Comparison of ENCODE assay signal across 11 cellular contexts in genomic region chr7:158015403-158016116, GRCh38.
DNase-seq lines count a peak whose midpoint lies in the region; ATAC-seq and TF ChIP-seq lines count a peak whose summit lies in the region.
"Had no signal": no experiment of that assay in that cellular context is flagged by ENCODE, and none has a peak within 500 bp of the region (broad histone marks: within the 10 kb centered on the region; RNA-seq: fewer than 3 reads in every experiment).

No MANE protein-coding gene starts in this region.

- TF ChIP-seq CTCF in breast epithelium (IDR thresholded peaks at IDR 0.05) (no peak), mammary epithelial cell (conservative IDR thresholded peaks at IDR 0.05 in 1 of 2, IDR thresholded peaks at IDR 0.05 in 1 of 2; ENCODE audit: extremely low read depth in 1 of 2, insufficient read depth in 1 of 2, low read depth in 1 of 2, low read length in 2 of 2) (no peak), coronary artery (IDR thresholded peaks at IDR 0.05) (no peak), mucosa of descending colon (IDR thresholded peaks at IDR 0.05) (no peak), vagina (IDR thresholded peaks at IDR 0.05) (no peak)

- no TSS peak for BruUV-seq in mammary epithelial cell (replicated peaks; lab: Mats Ljungman, UMichigan)

- H2AFZ ChIP-seq in mammary epithelial cell (ENCODE audit: low read depth, low read length) = no peak overlapping the region

- no peak for DNase-seq in breast epithelium (ENCODE audit: low spot score in 2 of 2)
- DNase-seq in mammary epithelial cell = no peak
- DNase-seq in coronary artery (ENCODE audit: low spot score) = peak; percentile 29
- no peak for DNase-seq in mucosa of descending colon
- no peak for DNase-seq in vagina (ENCODE audit: extremely low spot score in 2 of 2)
- DNase-seq in T1000 (lab: John Stamatoyannopoulos, UW) = no peak
- DNase-seq in NCI-H1048 (lab: John Stamatoyannopoulos, UW) = no peak
- no peak for DNase-seq in stimulated activated naive CD4-positive, alpha-beta T cell treated with Interleukin-2 at 50 U/mL for 16 hours (lab: John Stamatoyannopoulos, UW)
- DNase-seq: activated CD4-positive, alpha-beta memory T cell treated with anti-CD3 and anti-CD28 coated beads for 36 hours; cortex of kidney; foreskin keratinocyte had no signal

- H3K27ac ChIP-seq in breast epithelium (no peak overlapping the region), mammary epithelial cell (ENCODE audit: insufficient read depth, low read depth, low read length) (no peak overlapping the region), coronary artery (no peak overlapping the region), vagina (no peak overlapping the region)
- H3K27ac ChIP-seq: foreskin keratinocyte had no signal

- no peaks in the 10 kb centered on the region for H3K4me1 ChIP-seq in breast epithelium
- no peaks in the 10 kb centered on the region for H3K4me1 ChIP-seq in mammary epithelial cell (ENCODE audit: insufficient read depth, low read length)
- peaks cover 6% of the 10 kb centered on the region for H3K4me1 ChIP-seq in mucosa of descending colon (ENCODE audit: low read depth)
- H3K4me1 ChIP-seq in vagina = peaks cover 22% of the 10 kb centered on the region
- H3K4me1 ChIP-seq: foreskin keratinocyte had no signal

- peaks cover 0 to 6% of the 10 kb centered on the region in 2 donors for H3K27me3 ChIP-seq in breast epithelium
- H3K27me3 ChIP-seq in mammary epithelial cell (ENCODE audit: insufficient read depth, low read length) = no peaks in the 10 kb centered on the region
- no peaks in the 10 kb centered on the region for H3K27me3 ChIP-seq in vagina
- H3K27me3 ChIP-seq: foreskin keratinocyte had no signal

- intact Hi-C loops in breast epithelium (cut with DNase I; ENCODE audit: low total_unique reads) (no loop called here), mammary epithelial cell (cut with micrococcal nuclease) (no loop called here), mucosa of descending colon (cut with DNase I, micrococcal nuclease) (no loop called here), vagina (cut with DNase I) (no loop called here)

- in situ Hi-C loops in mammary epithelial cell (cut with MboI; ENCODE audit: low sequenced_read_pairs in 2 of 2) = no loop called here

- H3K4me3 ChIP-seq in breast epithelium = peak overlapping the region; percentile 15 to 41 (median 20)
- H3K4me3 ChIP-seq in mammary epithelial cell (replicated peaks in 1 of 3; ENCODE audit: insufficient read depth in 1 of 3, low read depth in 2 of 3, low read length in 3 of 3) = no peak overlapping the region
- H3K4me3 ChIP-seq in coronary artery = peak overlapping the region; percentile 60
- no peak overlapping the region for H3K4me3 ChIP-seq in mucosa of descending colon
- H3K4me3 ChIP-seq in vagina = peak overlapping the region; percentile 12 to 34

- WGBS in mammary epithelial cell (ENCODE audit: low coverage, missing lambda C conversion rate) = 78% methylated on average over 11 of the region's 18 CpGs

- H4K20me1 ChIP-seq in mammary epithelial cell (ENCODE audit: insufficient read depth, low read length) = no peaks in the 10 kb centered on the region

- TF ChIP-seq POLR2A in breast epithelium (IDR thresholded peaks at IDR 0.05) (no peak), vagina (IDR thresholded peaks at IDR 0.05) (no peak)

- H3K9me3 ChIP-seq in breast epithelium (no peaks in the 10 kb centered on the region), mammary epithelial cell (replicated peaks; ENCODE audit: insufficient read depth, low read length) (peaks cover 41% of the 10 kb centered on the region), mucosa of descending colon (no peaks in the 10 kb centered on the region), vagina (no peaks in the 10 kb centered on the region)

- H3K79me2 ChIP-seq in mammary epithelial cell (ENCODE audit: insufficient read depth, low read length) = no peaks in the 10 kb centered on the region

- dilution Hi-C loops in mammary epithelial cell (cut with HindIII; ENCODE audit: low sequenced_read_pairs) = no loop called here

- peak; percentile 46 for ATAC-seq in mucosa of descending colon
- ATAC-seq: foreskin keratinocyte had no signal

- H3K9ac ChIP-seq in mammary epithelial cell (ENCODE audit: insufficient read depth, low read length) = no peak overlapping the region

- H3K4me2 ChIP-seq in mammary epithelial cell (ENCODE audit: insufficient read depth, low read depth, low read length) = no peak overlapping the region

- H3K36me3 ChIP-seq in breast epithelium = no peaks in the 10 kb centered on the region
- no peaks in the 10 kb centered on the region for H3K36me3 ChIP-seq in mammary epithelial cell (ENCODE audit: insufficient read depth, low read length)
- H3K36me3 ChIP-seq in mucosa of descending colon (ENCODE audit: low read depth) = no peaks in the 10 kb centered on the region
- H3K36me3 ChIP-seq in vagina = no peaks in the 10 kb centered on the region

- CTCF ChIA-PET in mammary epithelial cell (lab: Charles Lee; ENCODE audit: low non-redundant PET) = no interaction called here

Comparison
In these comparisons a context has a peak if more than half of its experiments do, and no peak if none do; other contexts are left out.
1. H3K4me3 ChIP-seq: peak in breast epithelium (3 of 3), coronary artery (single experiment) and vagina (2 of 2); none in mammary epithelial cell (0 of 3) and mucosa of descending colon (single experiment).